In genomic region chr6:100617633-100618348, GRCh38 we compare ENCODE assay signal across 12 cellular contexts.
DNase-seq lines count a peak whose midpoint lies in the region; ATAC-seq and TF ChIP-seq lines count a peak whose summit lies in the region.
"Had no signal": no experiment of that assay in that cellular context is flagged by ENCODE, and none has a peak within 500 bp of the region (broad histone marks: within the 10 kb centered on the region; RNA-seq: fewer than 3 reads in every experiment).

No MANE protein-coding gene starts in this region.

- H3K4me3 ChIP-seq in epithelial cell of proximal tubule (ENCODE audit: low read depth, low read length), result no peak overlapping the region
- H3K4me3 ChIP-seq: upper lobe of left lung had no signal

- DNase-seq in HCEC 1CT (peak; percentile 39), MV-4-11 (lab: John Stamatoyannopoulos, UW) (peak; percentile 87), epithelial cell of proximal tubule (ENCODE audit: low read depth) (peak; percentile 27), NCI-H187 (lab: John Stamatoyannopoulos, UW) (no peak), left lobe of liver (ENCODE audit: low spot score) (no peak), DMS79 treated with DMSO at 0.1 percent for 48 hours (lab: John Stamatoyannopoulos, UW) (no peak)
- no peak for DNase-seq in activated naive CD4-positive, alpha-beta T cell treated with anti-CD3 and anti-CD28 coated beads for 36 hours
- DNase-seq: activated CD8-positive, alpha-beta memory T cell treated with anti-CD3 and anti-CD28 coated beads for 24 hours; caudate nucleus; upper lobe of left lung had no signal

- H3K9me3 Mint-ChIP-seq in activated naive CD4-positive, alpha-beta T cell treated with anti-CD3 and anti-CD28 coated beads for 36 hours, result peaks cover 8% of the 10 kb centered on the region

- H3K4me3 Mint-ChIP-seq in activated naive CD4-positive, alpha-beta T cell treated with anti-CD3 and anti-CD28 coated beads for 36 hours, result no peak overlapping the region
- H3K4me3 Mint-ChIP-seq: nephron had no signal

- H3K36me3 Mint-ChIP-seq in activated naive CD4-positive, alpha-beta T cell treated with anti-CD3 and anti-CD28 coated beads for 36 hours (ENCODE audit: low read depth), result peaks cover 38% of the 10 kb centered on the region

- peak; percentile 79 for ATAC-seq in GM18511 (IDR thresholded peaks at IDR 0.05; ENCODE audit: unreplicated experiment)
- ATAC-seq in left lobe of liver, result no peak

- no peak for TF ChIP-seq CTCF in epithelial cell of proximal tubule (conservative IDR thresholded peaks at IDR 0.05; ENCODE audit: low read depth, low read length)

- intact Hi-C loops in activated naive CD4-positive, alpha-beta T cell treated with anti-CD3 and anti-CD28 coated beads for 36 hours (cut with micrococcal nuclease), result no loop called here

- no peak overlapping the region for H3K27ac Mint-ChIP-seq in activated naive CD4-positive, alpha-beta T cell treated with anti-CD3 and anti-CD28 coated beads for 36 hours
- H3K27ac Mint-ChIP-seq: nephron had no signal

- CTCF ChIA-PET in activated naive CD4-positive, alpha-beta T cell treated with anti-CD3 and anti-CD28 coated beads for 36 hours (lab: Charles Lee), result no interaction called here

- no peaks in the 10 kb centered on the region for H3K4me1 Mint-ChIP-seq in activated naive CD4-positive, alpha-beta T cell treated with anti-CD3 and anti-CD28 coated beads for 36 hours (ENCODE audit: low read depth)
- H3K4me1 Mint-ChIP-seq: nephron had no signal

- no peaks in the 10 kb centered on the region for H3K27me3 Mint-ChIP-seq in activated naive CD4-positive, alpha-beta T cell treated with anti-CD3 and anti-CD28 coated beads for 36 hours (ENCODE audit: low read depth)

Comparison
In these comparisons a context has a peak if more than half of its experiments do, and no peak if none do; other contexts are left out.
1. DNase-seq: peak in HCEC 1CT (single experiment), MV-4-11 (single experiment) and epithelial cell of proximal tubule (single experiment); none in NCI-H187 (0 of 2), left lobe of liver (single experiment), activated naive CD4-positive, alpha-beta T cell treated with anti-CD3 and anti-CD28 coated beads for 36 hours (single experiment) and DMS79 treated with DMSO at 0.1 percent for 48 hours (single experiment).